20 cellular contexts compared by ENCODE assay signal in the genomic region with DNA sequence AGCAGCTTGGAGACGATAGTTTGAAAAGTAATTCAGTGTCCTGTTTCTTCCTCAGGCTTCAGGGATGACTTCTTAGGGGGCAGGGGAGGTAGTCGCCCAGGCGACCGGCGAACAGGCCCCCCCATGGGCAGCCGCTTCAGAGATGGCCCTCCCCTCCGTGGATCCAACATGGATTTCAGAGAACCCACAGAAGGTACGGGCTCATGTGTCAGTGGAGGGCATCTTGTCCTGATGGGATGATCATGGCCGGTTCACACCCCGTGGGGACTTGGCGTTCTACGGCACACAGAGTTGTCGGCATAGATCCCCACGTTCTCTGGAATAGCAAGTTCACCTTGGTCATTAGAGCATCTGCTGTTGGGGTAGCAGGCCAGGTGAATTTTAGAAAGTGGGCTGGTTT. TPM values are rescaled to one million over a fixed set of nuclear protein-coding genes. Genes with fewer than 3 reads are reported as not detected.
A peak's percentile ranks its signal among the peaks of the same experiment; 100 is the strongest.
DNase-seq lines count a peak whose midpoint lies in the region; ATAC-seq and TF ChIP-seq lines count a peak whose summit lies in the region.
"Had no signal": no experiment of that assay in that cellular context is flagged by ENCODE, and none has a peak within 500 bp of the region (broad histone marks: within the 10 kb centered on the region; RNA-seq: fewer than 3 reads in every experiment).

No MANE protein-coding gene starts in this region.

- no peaks in the 10 kb centered on the region for H3K9me3 Mint-ChIP-seq in activated T-cell treated with anti-CD3 and anti-CD28 coated beads, Interleukin-2, amount 50 U/mL, for 24 hours
- no peaks in the 10 kb centered on the region for H3K9me3 Mint-ChIP-seq in stimulated activated effector memory CD8-positive, alpha-beta T cell treated with anti-CD3 and anti-CD28 coated beads, Interleukin-12 subunit alpha, Interleukin-12 subunit beta, amount 100 ng/mL, for 72 hours

- no peak overlapping the region for H3K4me3 Mint-ChIP-seq in activated T-cell treated with anti-CD3 and anti-CD28 coated beads, Interleukin-2, amount 50 U/mL, for 24 hours
- H3K4me3 Mint-ChIP-seq in stimulated activated effector memory CD8-positive, alpha-beta T cell treated with anti-CD3 and anti-CD28 coated beads, Interleukin-12 subunit alpha, Interleukin-12 subunit beta, amount 100 ng/mL, for 72 hours = no peak overlapping the region

- peaks cover 10% of the 10 kb centered on the region for H3K4me1 Mint-ChIP-seq in activated T-cell treated with anti-CD3 and anti-CD28 coated beads, Interleukin-2, amount 50 U/mL, for 24 hours (ENCODE audit: low read depth)
- H3K4me1 Mint-ChIP-seq in stimulated activated effector memory CD8-positive, alpha-beta T cell treated with anti-CD3 and anti-CD28 coated beads, Interleukin-12 subunit alpha, Interleukin-12 subunit beta, amount 100 ng/mL, for 72 hours = peaks cover 5% of the 10 kb centered on the region

- H3K4me3 ChIP-seq in RWPE2 (ENCODE audit: severe bottlenecking) (no peak overlapping the region), dorsolateral prefrontal cortex (no peak overlapping the region)
- H3K4me3 ChIP-seq: A549; adrenal gland; BLaER1 treated with 17β-estradiol and CSF1 and Interleukin-3, amounts not matched to agents 10 nM and 100 nM; tibial nerve had no signal

- peaks cover 94% of the 10 kb centered on the region for H3K36me3 Mint-ChIP-seq in activated T-cell treated with anti-CD3 and anti-CD28 coated beads, Interleukin-2, amount 50 U/mL, for 24 hours (ENCODE audit: low read depth)
- peaks cover 98% of the 10 kb centered on the region for H3K36me3 Mint-ChIP-seq in stimulated activated effector memory CD8-positive, alpha-beta T cell treated with anti-CD3 and anti-CD28 coated beads, Interleukin-12 subunit alpha, Interleukin-12 subunit beta, amount 100 ng/mL, for 72 hours

- peaks cover 60% of the 10 kb centered on the region for H3K36me3 ChIP-seq in RWPE2 (ENCODE audit: low read depth)

- H3K27ac Mint-ChIP-seq in activated T-cell treated with anti-CD3 and anti-CD28 coated beads, Interleukin-2, amount 50 U/mL, for 24 hours = peak overlapping the region; percentile 89
- H3K27ac Mint-ChIP-seq in stimulated activated effector memory CD8-positive, alpha-beta T cell treated with anti-CD3 and anti-CD28 coated beads, Interleukin-12 subunit alpha, Interleukin-12 subunit beta, amount 100 ng/mL, for 72 hours = peak overlapping the region; percentile 37

- no peak for TF ChIP-seq CTCF in RWPE2 (IDR thresholded peaks at IDR 0.05; ENCODE audit: poor library complexity, severe bottlenecking)
- no peak for TF ChIP-seq CTCF in dorsolateral prefrontal cortex (IDR thresholded peaks at IDR 0.05 in 54 of 56, conservative IDR thresholded peaks at IDR 0.05 in 2 of 56; ENCODE audit: low read depth in 1 of 56, partially characterized antibody in 56 of 56)

- intact Hi-C loops in dorsolateral prefrontal cortex (cut with DNase I) = no loop called here

- ATAC-seq in RWPE2 (ENCODE audit: low read depth) (no peak), HG03457 (IDR thresholded peaks at IDR 0.05; ENCODE audit: unreplicated experiment) (no peak), HG02763 (IDR thresholded peaks at IDR 0.05; ENCODE audit: unreplicated experiment) (no peak), GM21717 (IDR thresholded peaks at IDR 0.05; ENCODE audit: unreplicated experiment) (no peak)
- no peak for ATAC-seq in stimulated activated effector memory CD8-positive, alpha-beta T cell treated with anti-CD3 and anti-CD28 coated beads, Interleukin-12 subunit alpha, Interleukin-12 subunit beta, amount 100 ng/mL, for 72 hours
- ATAC-seq: A549 had no signal

- H3K27me3 ChIP-seq in RWPE2 (ENCODE audit: insufficient read depth, poor library complexity, severe bottlenecking) (no peaks in the 10 kb centered on the region), dorsolateral prefrontal cortex (no peaks in the 10 kb centered on the region)
- H3K27me3 ChIP-seq: adrenal gland; BLaER1 treated with 17β-estradiol and CSF1 and Interleukin-3, amounts not matched to agents 10 nM and 100 nM; tibial nerve had no signal

- H3K9me3 ChIP-seq in RWPE2 (ENCODE audit: severe bottlenecking) = no peaks in the 10 kb centered on the region
- H3K9me3 ChIP-seq: A549; adrenal gland; BLaER1 treated with 17β-estradiol and CSF1 and Interleukin-3, amounts not matched to agents 10 nM and 100 nM; tibial nerve had no signal

- H3K27me3 Mint-ChIP-seq in activated T-cell treated with anti-CD3 and anti-CD28 coated beads, Interleukin-2, amount 50 U/mL, for 24 hours = no peaks in the 10 kb centered on the region
- H3K27me3 Mint-ChIP-seq: progenitor cell of endocrine pancreas had no signal

- DNase-seq in activated T-cell treated with anti-CD3 and anti-CD28 coated beads, Interleukin-2, amount 50 U/mL, for 24 hours = peak; percentile 28
- no peak for DNase-seq in activated T-cell treated with anti-CD3 and anti-CD28 coated beads for 4 hours
- DNase-seq in RWPE2 (ENCODE audit: low spot score) = peak; percentile 21
- DNase-seq in dorsolateral prefrontal cortex = no peak
- no peak for DNase-seq in stimulated activated effector memory CD8-positive, alpha-beta T cell treated with anti-CD3 and anti-CD28 coated beads, Interleukin-12 subunit alpha, Interleukin-12 subunit beta, amount 100 ng/mL, for 72 hours (ENCODE audit: low spot score in 2 of 2)
- DNase-seq: central memory CD4-positive, alpha-beta T cell; NCI-H1417; NCI-H774; OCI-M1; small intestine; stimulated activated CD4-positive, alpha-beta T cell treated with anti-CD3 and anti-CD28 coated beads, Interleukin-4, amount 100 ng/mL, for 24 hours; T1000 had no signal

- H3K27ac ChIP-seq in RWPE2 (ENCODE audit: poor library complexity, severe bottlenecking) (no peak overlapping the region), dorsolateral prefrontal cortex (peak overlapping the region in 52 of 59 donors; percentile 1 to 86 (median 70))
- H3K27ac ChIP-seq: A549; BLaER1 treated with 17β-estradiol and CSF1 and Interleukin-3, amounts not matched to agents 10 nM and 100 nM; tibial nerve had no signal

- H3K4me1 ChIP-seq in RWPE2 (ENCODE audit: insufficient read depth, poor library complexity, severe bottlenecking) = peaks cover 2% of the 10 kb centered on the region
- H3K4me1 ChIP-seq: A549, adrenal gland, tibial nerve had no signal

RNA-seq across cellular contexts. Expression of a gene that starts 15.1 kb away (rescaled TPM):
- 10 to 100 TPM in 67 of 120 experiments, 1 to 10 TPM in 53; 1.2 to 28.5 (median 10.6) TPM for total RNA-seq in dorsolateral prefrontal cortex

RNA-seq across cellular contexts. Expression of a gene that starts 20.5 kb away (rescaled TPM):
- total RNA-seq in dorsolateral prefrontal cortex = 100 to 1,000 TPM; 190 to 323 (median 261) TPM

RNA-seq across cellular contexts. Expression of a gene that starts 59.5 kb away (rescaled TPM):
- 10 to 100 TPM; 10.9 to 31.7 (median 19.3) TPM for total RNA-seq in dorsolateral prefrontal cortex

Comparison
In these comparisons a context has a peak if more than half of its experiments do, and no peak if none do; other contexts are left out.
1. DNase-seq: peak in activated T-cell treated with anti-CD3 and anti-CD28 coated beads, Interleukin-2, amount 50 U/mL, for 24 hours (single experiment) and RWPE2 (single experiment); none in activated T-cell treated with anti-CD3 and anti-CD28 coated beads for 4 hours (single experiment), dorsolateral prefrontal cortex (0 of 10) and stimulated activated effector memory CD8-positive, alpha-beta T cell treated with anti-CD3 and anti-CD28 coated beads, Interleukin-12 subunit alpha, Interleukin-12 subunit beta, amount 100 ng/mL, for 72 hours (0 of 2).